ENCODE assay signal across 8 cellular contexts in genomic region chr11:72222907-72223614, GRCh38. TPM values are rescaled to one million over a fixed set of nuclear protein-coding genes. Genes with fewer than 3 reads are reported as not detected.
A peak's percentile ranks its signal among the peaks of the same experiment; 100 is the strongest.
DNase-seq lines count a peak whose midpoint lies in the region; ATAC-seq and TF ChIP-seq lines count a peak whose summit lies in the region.

No MANE protein-coding gene starts in this region.

- ATAC-seq in GM19324 (IDR thresholded peaks at IDR 0.05; ENCODE audit: low FRiP score, unreplicated experiment), result peak; percentile 78
- ATAC-seq in HG03460 (IDR thresholded peaks at IDR 0.05; ENCODE audit: unreplicated experiment), result peak; percentile 53
- ATAC-seq in lower lobe of right lung, result peak; percentile 94 to 95

- H3K4me1 ChIP-seq in BLaER1, result peaks cover 62% of the 10 kb centered on the region
- H3K4me1 ChIP-seq in lower lobe of right lung, result peaks cover 25% of the 10 kb centered on the region

- H3K27me3 ChIP-seq in BLaER1 (no peaks in the 10 kb centered on the region), dorsolateral prefrontal cortex (no peaks in the 10 kb centered on the region), lower lobe of right lung (ENCODE audit: low read depth) (no peaks in the 10 kb centered on the region)

- H4K20me1 ChIP-seq in BLaER1, result peaks cover 30% of the 10 kb centered on the region

- H3K36me3 ChIP-seq in BLaER1 (peaks cover 20% of the 10 kb centered on the region), lower lobe of right lung (peaks cover 13% of the 10 kb centered on the region)

- peak overlapping the region; percentile 97 for H3K9ac ChIP-seq in BLaER1

- H3K4me3 ChIP-seq in BLaER1 (peak overlapping the region; percentile 93), dorsolateral prefrontal cortex (peak overlapping the region; percentile 60 to 95 (median 82)), lower lobe of right lung (peak overlapping the region; percentile 81)

- intact Hi-C loops in dorsolateral prefrontal cortex (cut with DNase I), result no loop called here
- intact Hi-C loops in lower lobe of right lung (cut with DNase I), result no loop called here

- DNase-seq in NCI-H526 treated with DMSO at 0.1 percent for 48 hours (lab: John Stamatoyannopoulos, UW) (peak; percentile 92), dorsolateral prefrontal cortex (peak; percentile 54 to 89 (median 85)), lower lobe of right lung (peak; percentile 98)
- DNase-seq in activated CD4-positive, alpha-beta T cell treated with anti-CD3 and anti-CD28 coated beads, Interleukin-2, amount 50 U/mL, for 24 hours (ENCODE audit: low read depth in 1 of 2, low spot score in 1 of 2), result peak; percentile 79 to 90
- DNase-seq in stimulated activated CD4-positive, alpha-beta T cell treated with anti-CD3 and anti-CD28 coated beads, TNF-alpha, amount 100 ng/mL, for 1 hour (ENCODE audit: low read depth in 3 of 3, low spot score in 1 of 3), result peak; percentile 84 to 87 (median 85)

- peak overlapping the region; percentile 98 for H3K27ac ChIP-seq in BLaER1
- H3K27ac ChIP-seq in dorsolateral prefrontal cortex, result peak overlapping the region; percentile 61 to 97 (median 91)
- peak overlapping the region; percentile 95 for H3K27ac ChIP-seq in lower lobe of right lung

- TF ChIP-seq CTCF in dorsolateral prefrontal cortex (IDR thresholded peaks at IDR 0.05 in 54 of 56, conservative IDR thresholded peaks at IDR 0.05 in 2 of 56; ENCODE audit: low read depth in 1 of 56, partially characterized antibody in 56 of 56) (peak in 55 of 56 donors; percentile 23 to 73 (median 54)), lower lobe of right lung (IDR thresholded peaks at IDR 0.05) (peak; percentile 44)

- H3K9me3 ChIP-seq in BLaER1 (no peaks in the 10 kb centered on the region), lower lobe of right lung (no peaks in the 10 kb centered on the region)

- peak overlapping the region; percentile 100 for H3K4me2 ChIP-seq in BLaER1

RNA-seq across cellular contexts. Expression of gene INPPL1, which starts 1.5 kb away (rescaled TPM):
- total RNA-seq in dorsolateral prefrontal cortex, result 100 to 1,000 TPM in 16 of 120 experiments, 10 to 100 TPM in 104; 45.2 to 209 (median 78.5) TPM
- 147 TPM for total RNA-seq in lower lobe of right lung

RNA-seq across cellular contexts. Expression of gene FOLR2, which starts 6.5 kb away (rescaled TPM):
- total RNA-seq in dorsolateral prefrontal cortex, result 10 to 100 TPM in 26 of 120 experiments, 1 to 10 TPM in 93, under 1 TPM in 1; 0.70 to 35.0 (median 5.7) TPM
- total RNA-seq in lower lobe of right lung, result 28.1 TPM

RNA-seq across cellular contexts. Expression of gene PHOX2A, which starts 20.9 kb away (rescaled TPM):
- total RNA-seq in dorsolateral prefrontal cortex, result under 1 TPM in 1 of 120 experiments, not detected in 119; 0.37 TPM
- total RNA-seq in lower lobe of right lung, result not detected

RNA-seq across cellular contexts. Expression of gene FOLR1, which starts 31.1 kb away (rescaled TPM):
- total RNA-seq in dorsolateral prefrontal cortex (1 to 10 TPM in 10 of 120 experiments, under 1 TPM in 40, not detected in 70; 0.40 to 1.4 (median 0.69) TPM), lower lobe of right lung (134 TPM)

Comparison
In these comparisons a context has a peak if more than half of its experiments do, and no peak if none do; other contexts are left out.
1. Peak in every context shown above with its lines: DNase-seq, ATAC-seq, H3K4me3 ChIP-seq and H3K27ac ChIP-seq.